ENCODE assay signal across 17 cellular contexts in genomic region chr3:123388050-123388449, GRCh38.
A peak's percentile ranks its signal among the peaks of the same experiment; 100 is the strongest.
DNase-seq lines count a peak whose midpoint lies in the region; ATAC-seq and TF ChIP-seq lines count a peak whose summit lies in the region.
"Had no signal": no experiment of that assay in that cellular context is flagged by ENCODE, and none has a peak within 500 bp of the region (broad histone marks: within the 10 kb centered on the region; RNA-seq: fewer than 3 reads in every experiment).

No MANE protein-coding gene starts in this region.

- peak in 2 of 5 donors; percentile 14 to 23 for DNase-seq in heart left ventricle
- no peak for DNase-seq in Right ventricle myocardium superior
- DNase-seq in right cardiac atrium = no peak
- DNase-seq in gastrocnemius medialis = peak in 1 of 2 donors; percentile 36
- peak in 1 of 2 donors; percentile 51 for DNase-seq in uterus
- no peak for DNase-seq in HuH-7 (ENCODE audit: low spot score)
- DNase-seq: 8988T, DMS 273 treated with DMSO at 0.1 percent for 48 hours, Karpas-422, NCI-H1105 treated with DMSO at 0.1 percent for 48 hours, NCI-H187 treated with DMSO at 0.1 percent for 48 hours, NCI-H2171, NCI-H446 treated with DMSO at 0.1 percent for 48 hours had no signal

- ATAC-seq in heart left ventricle (no peak), Right ventricle myocardium superior (ENCODE audit: poor library complexity) (no peak), right cardiac atrium (no peak), gastrocnemius medialis (peak in 1 of 2 donors; percentile 20), HG03139 (IDR thresholded peaks at IDR 0.05; ENCODE audit: unreplicated experiment) (no peak), GM21526 (IDR thresholded peaks at IDR 0.05; ENCODE audit: low FRiP score, unreplicated experiment) (no peak)

- H3K27me3 ChIP-seq in heart left ventricle (no peaks in the 10 kb centered on the region), right cardiac atrium (ENCODE audit: control insufficient read depth, insufficient read depth) (no peaks in the 10 kb centered on the region), gastrocnemius medialis (no peaks in the 10 kb centered on the region), uterus (no peaks in the 10 kb centered on the region)
- H3K27me3 ChIP-seq: BLaER1 treated with 17β-estradiol and CSF1 and Interleukin-3, amounts not matched to agents 10 nM and 100 nM; Peyer's patch had no signal

- TF ChIP-seq CTCF in heart left ventricle (IDR thresholded peaks at IDR 0.05) (no peak), gastrocnemius medialis (IDR thresholded peaks at IDR 0.05 in 4 of 5, conservative IDR thresholded peaks at IDR 0.05 in 1 of 5) (no peak), uterus (IDR thresholded peaks at IDR 0.05) (no peak)

- no peaks in the 10 kb centered on the region for H3K36me3 ChIP-seq in heart left ventricle
- H3K36me3 ChIP-seq in gastrocnemius medialis = no peaks in the 10 kb centered on the region
- no peaks in the 10 kb centered on the region for H3K36me3 ChIP-seq in uterus
- H3K36me3 ChIP-seq: BLaER1 treated with 17β-estradiol and CSF1 and Interleukin-3, amounts not matched to agents 10 nM and 100 nM; Peyer's patch had no signal

- H3K27ac ChIP-seq in heart left ventricle = peak overlapping the region; percentile 41 to 94 (median 90)
- peak overlapping the region; percentile 71 for H3K27ac ChIP-seq in right cardiac atrium (ENCODE audit: low read length)
- H3K27ac ChIP-seq in gastrocnemius medialis = peak overlapping the region; percentile 25 to 64 (median 56)
- peak overlapping the region; percentile 47 to 74 for H3K27ac ChIP-seq in uterus
- H3K27ac ChIP-seq: BLaER1 treated with 17β-estradiol and CSF1 and Interleukin-3, amounts not matched to agents 10 nM and 100 nM had no signal

- intact Hi-C loops in heart left ventricle (cut with DNase I) = loop anchor here in 1 of 10 donors (5.0 kb wide), 1 partner anchor 59 kb away; the partner anchor contains the start of gene ADCY5
- intact Hi-C loops in Right ventricle myocardium superior (cut with DNase I) = no loop called here
- intact Hi-C loops in right cardiac atrium (cut with DNase I) = no loop called here
- intact Hi-C loops in gastrocnemius medialis (cut with DNase I; ENCODE audit: low total_unique reads) = no loop called here
- intact Hi-C loops in uterus (cut with DNase I; ENCODE audit: low total_unique reads) = no loop called here

- no peak overlapping the region for H3K4me3 ChIP-seq in heart left ventricle
- H3K4me3 ChIP-seq in right cardiac atrium (ENCODE audit: low read length) = no peak overlapping the region
- no peak overlapping the region for H3K4me3 ChIP-seq in gastrocnemius medialis
- H3K4me3 ChIP-seq in uterus = no peak overlapping the region
- H3K4me3 ChIP-seq: BLaER1 treated with 17β-estradiol and CSF1 and Interleukin-3, amounts not matched to agents 10 nM and 100 nM; Peyer's patch had no signal

- peaks cover 4 to 100% (median 69%) of the 10 kb centered on the region in 12 donors for H3K4me1 ChIP-seq in heart left ventricle
- H3K4me1 ChIP-seq in right cardiac atrium (ENCODE audit: control insufficient read depth, insufficient read depth, low read length) = peaks cover 32% of the 10 kb centered on the region
- H3K4me1 ChIP-seq in gastrocnemius medialis = peaks cover 4 to 18% of the 10 kb centered on the region in 2 donors
- peaks cover 4 to 26% of the 10 kb centered on the region in 2 donors for H3K4me1 ChIP-seq in uterus

- WGBS in heart left ventricle, 4 donors = 61 to 73% (median 71%) methylated on average over 8 of the region's 8 CpGs
- 70% methylated on average over 8 of the region's 8 CpGs for WGBS in right cardiac atrium

- in situ Hi-C loops in gastrocnemius medialis (cut with MboI; ENCODE audit: low sequenced_read_pairs in 4 of 4) = no loop called here

- no peaks in the 10 kb centered on the region for H3K9me3 ChIP-seq in heart left ventricle
- no peaks in the 10 kb centered on the region for H3K9me3 ChIP-seq in right cardiac atrium (ENCODE audit: control insufficient read depth, low read length)
- no peaks in the 10 kb centered on the region for H3K9me3 ChIP-seq in gastrocnemius medialis
- no peaks in the 10 kb centered on the region for H3K9me3 ChIP-seq in uterus
- H3K9me3 ChIP-seq: BLaER1 treated with 17β-estradiol and CSF1 and Interleukin-3, amounts not matched to agents 10 nM and 100 nM; Peyer's patch had no signal

- no peak for TF ChIP-seq POLR2A in heart left ventricle (IDR thresholded peaks at IDR 0.05)
- no peak for TF ChIP-seq POLR2A in gastrocnemius medialis (IDR thresholded peaks at IDR 0.05)
- TF ChIP-seq POLR2A in uterus (IDR thresholded peaks at IDR 0.05) = no peak
